Comparison of ENCODE assay signal across 13 cellular contexts in genomic region chr20:50721881-50722281, GRCh38. TPM values are rescaled to one million over a fixed set of nuclear protein-coding genes. Genes with fewer than 3 reads are reported as not detected.
A peak's percentile ranks its signal among the peaks of the same experiment; 100 is the strongest.
DNase-seq lines count a peak whose midpoint lies in the region; ATAC-seq, FAIRE-seq and TF ChIP-seq lines count a peak whose summit lies in the region.
"Had no signal": no experiment of that assay in that cellular context is flagged by ENCODE, and none has a peak within 500 bp of the region (broad histone marks: within the 10 kb centered on the region; RNA-seq: fewer than 3 reads in every experiment).

No MANE protein-coding gene starts in this region.

- TF ChIP-seq POLR2A in K562 (conservative IDR thresholded peaks at IDR 0.05) = no peak

- H3K27ac ChIP-seq in K562 (ENCODE audit: extremely low read depth, low read depth, low read length) (peak overlapping the region; percentile 31; the same call in 2 of the 3 replicates), hepatocyte (peak overlapping the region; percentile 62), psoas muscle (peak overlapping the region; percentile 43), Karpas-422 (ENCODE audit: low read length) (no peak overlapping the region)
- H3K27ac ChIP-seq: epithelial cell of prostate, HL-60 had no signal

- WGBS in K562 (ENCODE audit: insufficient coverage, low coverage, missing lambda C conversion rate) = 50% methylated on average over 9 of the region's 9 CpGs
- 78% methylated on average over 9 of the region's 9 CpGs for WGBS in hepatocyte (ENCODE audit: low lambda C conversion rate, missing lambda C conversion rate)
- WGBS in psoas muscle, 3 donors = 21 to 48% (median 24%) methylated on average over 9 of the region's 9 CpGs

- no peak for FAIRE-seq in K562 (lab: Jason Lieb, UNC)
- FAIRE-seq: small intestine had no signal

- no peaks in the 10 kb centered on the region for H3K9me2 ChIP-seq in hepatocyte (replicated peaks; ENCODE audit: insufficient read depth)
- H3K9me2 ChIP-seq in Karpas-422 (replicated peaks; ENCODE audit: insufficient read depth, low read length) = no peaks in the 10 kb centered on the region

- no peaks in the 10 kb centered on the region for H4K20me1 ChIP-seq in K562 (replicated peaks; ENCODE audit: control insufficient read depth, insufficient read depth, low read length)
- H4K20me1 ChIP-seq in hepatocyte (ENCODE audit: insufficient read depth, poor library complexity, severe bottlenecking) = no peaks in the 10 kb centered on the region
- H4K20me1 ChIP-seq in Karpas-422 (ENCODE audit: insufficient read depth, low read depth, low read length) = no peaks in the 10 kb centered on the region

- H3K9me1 ChIP-seq in K562 (ENCODE audit: control insufficient read depth, insufficient read depth, low read length) = no peaks in the 10 kb centered on the region

- CTCF ChIA-PET in K562 (lab: Yijun Ruan, JAX; ENCODE audit: low intra/inter-chr PET ratio) = no interaction called here

- H3K36me3 ChIP-seq in K562 (ENCODE audit: control insufficient read depth, insufficient read depth, low read length) (no peaks in the 10 kb centered on the region), hepatocyte (replicated peaks; ENCODE audit: insufficient read depth, low read depth) (no peaks in the 10 kb centered on the region), psoas muscle (ENCODE audit: insufficient read depth in 1 of 2, low read depth in 1 of 2) (no peaks in the 10 kb centered on the region), Karpas-422 (ENCODE audit: insufficient read depth, low read length) (no peaks in the 10 kb centered on the region)

- TF ChIP-seq CTCF in K562 (IDR thresholded peaks at IDR 0.05 in 2 of 3, conservative IDR thresholded peaks at IDR 0.05 in 1 of 3; ENCODE audit: insufficient read depth in 2 of 3, low read depth in 1 of 3, low read length in 3 of 3) (no peak), hepatocyte (IDR thresholded peaks at IDR 0.05; ENCODE audit: poor library complexity) (no peak), psoas muscle (IDR thresholded peaks at IDR 0.05) (no peak)

- no peak for TF ChIP-seq EP300 in K562 (IDR thresholded peaks at IDR 0.05; ENCODE audit: low read length)

- POLR2A ChIA-PET in K562 (lab: Yijun Ruan, JAX) = interaction anchor here (1.4 kb wide), 1 partner anchor 17 kb away, joined by 3 read pairs; no protein-coding TSS in a partner anchor

- H3K4me1 ChIP-seq in K562 (replicated peaks in 1 of 2; ENCODE audit: control insufficient read depth in 2 of 2, insufficient read depth in 2 of 2, low read length in 2 of 2) = peaks cover 21 to 26% of the 10 kb centered on the region in 2 experiments; a peak in 4 of 5 replicates
- H3K4me1 ChIP-seq in hepatocyte (ENCODE audit: insufficient read depth) = peaks cover 17% of the 10 kb centered on the region
- H3K4me1 ChIP-seq in psoas muscle = peaks cover 24% of the 10 kb centered on the region
- H3K4me1 ChIP-seq in Karpas-422 (ENCODE audit: low read length) = no peaks in the 10 kb centered on the region

- H3K4me3 ChIP-seq in K562 (no peak overlapping the region), hepatocyte (no peak overlapping the region), psoas muscle (no peak overlapping the region), Karpas-422 (ENCODE audit: low read length) (no peak overlapping the region)

- peak overlapping the region; percentile 76 for H2AFZ ChIP-seq in K562 (ENCODE audit: low read depth, low read length)
- H2AFZ ChIP-seq in hepatocyte = no peak overlapping the region
- no peak overlapping the region for H2AFZ ChIP-seq in Karpas-422 (ENCODE audit: low read length)

- H3K9ac ChIP-seq in K562 (ENCODE audit: insufficient read depth in 1 of 2, low read depth in 2 of 2, low read length in 2 of 2) = peak overlapping the region in 1 of 2 experiments; percentile 51; a peak in 1 of 4 replicates
- no peak overlapping the region for H3K9ac ChIP-seq in Karpas-422 (ENCODE audit: low read length)

- no peak for TF ChIP-seq RAD21 in K562 (CRISPR knock-in tag; conservative IDR thresholded peaks at IDR 0.05 in 1 of 2, IDR thresholded peaks at IDR 0.05 in 1 of 2)

- H3K4me2 ChIP-seq in K562 (ENCODE audit: insufficient read depth, low read length) (no peak overlapping the region), hepatocyte (no peak overlapping the region), Karpas-422 (ENCODE audit: low read depth, low read length, poor library complexity, severe bottlenecking) (no peak overlapping the region)

- no peaks in the 10 kb centered on the region for H3K79me2 ChIP-seq in K562 (ENCODE audit: control insufficient read depth, insufficient read depth, low read length)
- no peaks in the 10 kb centered on the region for H3K79me2 ChIP-seq in hepatocyte
- no peaks in the 10 kb centered on the region for H3K79me2 ChIP-seq in Karpas-422 (ENCODE audit: low read length)

- no peak for ATAC-seq in K562
- peak; percentile 58 to 90 (median 89) for ATAC-seq in psoas muscle
- ATAC-seq in HG02759 (IDR thresholded peaks at IDR 0.05; ENCODE audit: unreplicated experiment) = no peak
- no peak for ATAC-seq in GM19397 (IDR thresholded peaks at IDR 0.05; ENCODE audit: unreplicated experiment)
- ATAC-seq: activated T-helper 17 cell treated with anti-CD3 and anti-CD28 coated beads, Interleukin-2, amount 50 U/mL, for 72 hours had no signal

- H3K9me3 ChIP-seq in K562 (replicated peaks; ENCODE audit: control insufficient read depth, insufficient read depth, low read depth, low read length) (no peaks in the 10 kb centered on the region), hepatocyte (ENCODE audit: low read depth) (no peaks in the 10 kb centered on the region), psoas muscle (no peaks in the 10 kb centered on the region), Karpas-422 (ENCODE audit: low read length) (no peaks in the 10 kb centered on the region)

- in situ Hi-C loops in K562 (cut with MboI) = no loop called here

- H3K27me3 ChIP-seq in K562 (ENCODE audit: control insufficient read depth in 2 of 2, insufficient read depth in 2 of 2, low read length in 2 of 2) = no peaks in the 10 kb centered on the region
- H3K27me3 ChIP-seq in hepatocyte = no peaks in the 10 kb centered on the region
- H3K27me3 ChIP-seq in psoas muscle (ENCODE audit: insufficient read depth in 3 of 3, low read length in 2 of 3) = no peaks in the 10 kb centered on the region
- no peaks in the 10 kb centered on the region for H3K27me3 ChIP-seq in Karpas-422 (ENCODE audit: low read length)

- intact Hi-C loops in K562 (cut with micrococcal nuclease) (no loop called here), psoas muscle (cut with DNase I) (loop anchor here in 1 of 2 donors (5.0 kb wide), 1 partner anchor 40 kb away; no protein-coding TSS in a partner anchor)

- no TSS peak for BruUV-seq in K562 (replicated peaks; lab: Mats Ljungman, UMichigan)

- DNase-seq in Ammon's horn (ENCODE audit: low spot score) (peak; percentile 65), K562 (ENCODE audit: extremely low read depth in 1 of 4, low spot score in 3 of 4) (no peak), hepatocyte (ENCODE audit: low spot score) (no peak), psoas muscle (peak; percentile 65 to 91), NAMALWA (ENCODE audit: low spot score) (no peak), Karpas-422 (no peak)
- DNase-seq: activated CD4-positive, alpha-beta T cell treated with anti-CD3 and anti-CD28 coated beads for 4 hours; small intestine had no signal

RNA-seq across cellular contexts. Expression of gene PARD6B, which starts 9.5 kb away (rescaled TPM):
- 9.8 and 24.9 TPM in 2 replicates for total RNA-seq in K562 (2011; cell fraction: chromatin; rRNA removed; ENCODE audit: low replicate concordance)
- 5.3 and 6.2 TPM in 2 replicates for total RNA-seq in K562 (2011; cell fraction: nucleolus; rRNA removed)
- 12.7 and 15.3 TPM in 2 replicates for total RNA-seq in K562 (2011; cell fraction: nucleoplasm; rRNA removed)
- total RNA-seq in K562 (2014; rRNA removed) = 5.5 and 5.9 TPM in 2 replicates
- total RNA-seq in K562 (2014; rRNA removed; fragmentation: Illumina TruSeq; extraction: Trizol) = 10.4 and 12.7 TPM in 2 replicates
- total RNA-seq in K562 (2015; rRNA removed; fragmentation: Illumina TruSeq; extraction: Trizol) = 9.0 and 9.8 TPM in 2 replicates
- 12.0 and 12.3 TPM in 2 replicates for total RNA-seq in K562 (2021)
- polyA plus RNA-seq in K562 (2011; rRNA removed) = 4.5 and 5.3 TPM in 2 replicates
- polyA plus RNA-seq in K562 (2011; cell fraction: cytosol; rRNA removed) = 1.5 and 2.7 TPM in 2 replicates
- 1.9 and 2.6 TPM in 2 replicates for polyA plus RNA-seq in K562 (2011; cell fraction: nucleus; rRNA removed)
- polyA plus RNA-seq in K562 (2012) = 0.96 and 1.2 TPM in 2 replicates
- 1.7 and 2.5 TPM in 2 replicates for polyA plus RNA-seq in K562 (2014; fragmentation: Illumina TruSeq; extraction: Trizol)
- 1 to 10 TPM; 2.7 to 7.4 TPM for polyA plus RNA-seq in K562 (2014; fragmentation: Nextera tagmentation; extraction: Ambion mirVana)
- 2.5 and 2.6 TPM in 2 replicates for polyA plus RNA-seq in K562 (2014; rRNA removed)
- 10.1 and 10.3 TPM in 2 replicates for polyA minus RNA-seq in K562 (2011; rRNA and poly(A)+ RNA removed)
- 5.6 and 5.7 TPM in 2 replicates for polyA minus RNA-seq in K562 (2011; cell fraction: cytosol; rRNA and poly(A)+ RNA removed)
- polyA minus RNA-seq in K562 (2011; cell fraction: nucleus; rRNA and poly(A)+ RNA removed) = 2.2 and 3.1 TPM in 2 replicates
- total RNA-seq in hepatocyte = 38.5 and 41.0 TPM in 2 replicates
- 14.6 and 16.1 TPM in 2 replicates for polyA plus RNA-seq in hepatocyte
- total RNA-seq in psoas muscle = 1 to 10 TPM in 3 of 4 donors, under 1 TPM in 1; 0.64 to 5.0 (median 1.8) TPM
- polyA plus RNA-seq in psoas muscle = under 1 TPM; 0.27 to 0.97 (median 0.44) TPM
- 2.6 and 5.9 TPM in 2 replicates for total RNA-seq in Karpas-422 (2014; rRNA removed; shearing (Covaris generic); ENCODE audit: low replicate concordance)

RNA-seq across cellular contexts. Expression of gene RIPOR3, which starts 30.5 kb away (rescaled TPM):
- 220 and 451 TPM in 2 replicates for total RNA-seq in K562 (2011; cell fraction: chromatin; rRNA removed; ENCODE audit: low replicate concordance)
- 258 and 278 TPM in 2 replicates for total RNA-seq in K562 (2011; cell fraction: nucleolus; rRNA removed)
- total RNA-seq in K562 (2011; cell fraction: nucleoplasm; rRNA removed) = 187 and 217 TPM in 2 replicates
- 22.3 and 28.3 TPM in 2 replicates for total RNA-seq in K562 (2014; rRNA removed)
- 9.2 and 15.5 TPM in 2 replicates for total RNA-seq in K562 (2014; rRNA removed; fragmentation: Illumina TruSeq; extraction: Trizol)
- 12.8 and 13.3 TPM in 2 replicates for total RNA-seq in K562 (2015; rRNA removed; fragmentation: Illumina TruSeq; extraction: Trizol)
- 43.3 and 46.1 TPM in 2 replicates for total RNA-seq in K562 (2021)
- 48.8 and 65.1 TPM in 2 replicates for polyA plus RNA-seq in K562 (2011; rRNA removed)
- 23.4 and 24.4 TPM in 2 replicates for polyA plus RNA-seq in K562 (2011; cell fraction: cytosol; rRNA removed)
- polyA plus RNA-seq in K562 (2011; cell fraction: nucleus; rRNA removed) = 468 and 642 TPM in 2 replicates
- polyA plus RNA-seq in K562 (2012) = 23.3 and 29.2 TPM in 2 replicates
- 21.4 and 23.4 TPM in 2 replicates for polyA plus RNA-seq in K562 (2014; fragmentation: Illumina TruSeq; extraction: Trizol)
- polyA plus RNA-seq in K562 (2014; fragmentation: Nextera tagmentation; extraction: Ambion mirVana) = 1 to 10 TPM; 3.3 to 3.8 TPM
- polyA plus RNA-seq in K562 (2014; rRNA removed) = 62.7 and 66.4 TPM in 2 replicates
- polyA minus RNA-seq in K562 (2011; rRNA and poly(A)+ RNA removed) = 12.5 and 15.4 TPM in 2 replicates
- 15.8 and 20.2 TPM in 2 replicates for polyA minus RNA-seq in K562 (2011; cell fraction: cytosol; rRNA and poly(A)+ RNA removed)
- 65.3 and 73.8 TPM in 2 replicates for polyA minus RNA-seq in K562 (2011; cell fraction: nucleus; rRNA and poly(A)+ RNA removed)
- 4.3 and 5.6 TPM in 2 replicates for total RNA-seq in hepatocyte
- 5.7 and 10.3 TPM in 2 replicates for polyA plus RNA-seq in hepatocyte
- 1 to 10 TPM; 3.1 to 5.2 (median 4.5) TPM for total RNA-seq in psoas muscle
- 1 to 10 TPM; 5.4 to 5.7 (median 5.6) TPM for polyA plus RNA-seq in psoas muscle
- total RNA-seq in Karpas-422 (2014; rRNA removed; shearing (Covaris generic); ENCODE audit: low replicate concordance) = not detected in 2 replicates
- total RNA-seq: activated T-helper 17 cell treated with anti-CD3 and anti-CD28 coated beads, Interleukin-2, amount 50 U/mL, for 72 hours had no signal

Comparison
In these comparisons a context has a peak if more than half of its experiments do, and no peak if none do; other contexts are left out.
1. DNase-seq: peak in Ammon's horn (single experiment) and psoas muscle (2 of 2); none in K562 (0 of 4), hepatocyte (single experiment), NAMALWA (single experiment) and Karpas-422 (single experiment).
2. ATAC-seq: peak in psoas muscle (4 of 4); none in K562 (single experiment), HG02759 (single experiment) and GM19397 (single experiment).